In genomic region chr9:123417289-123418051, GRCh38 we compare ENCODE assay signal across 18 cellular contexts.
DNase-seq lines count a peak whose midpoint lies in the region; ATAC-seq, FAIRE-seq and TF ChIP-seq lines count a peak whose summit lies in the region.
"Had no signal": no experiment of that assay in that cellular context is flagged by ENCODE, and none has a peak within 500 bp of the region (broad histone marks: within the 10 kb centered on the region; RNA-seq: fewer than 3 reads in every experiment).

No MANE protein-coding gene starts in this region.

- H3K27ac ChIP-seq in A673 (ENCODE audit: low read depth, low read length, poor library complexity, severe bottlenecking) (no peak overlapping the region), HCT116 (ENCODE audit: low read depth, low read length) (no peak overlapping the region), WERI-Rb-1 (no peak overlapping the region), HepG2 (ENCODE audit: extremely low read length, insufficient read depth, low read length) (no peak overlapping the region)
- H3K27ac ChIP-seq: GM23248, KMS-11, SJCRH30 had no signal

- FAIRE-seq in HepG2 (lab: Jason Lieb, UNC), result no peak

- WGBS in HepG2 (ENCODE audit: low lambda C conversion rate), result 98% methylated on average over 5 of the region's 5 CpGs

- H2AFZ ChIP-seq in HCT116 (ENCODE audit: low read depth, low read length, poor library complexity, severe bottlenecking) (no peak overlapping the region), HepG2 (ENCODE audit: low read length) (no peak overlapping the region)
- H2AFZ ChIP-seq: GM23248 had no signal

- no peaks in the 10 kb centered on the region for H3K9me2 ChIP-seq in HCT116 (ENCODE audit: insufficient read depth)

- no peaks in the 10 kb centered on the region for H3K27me3 ChIP-seq in A673 (replicated peaks; ENCODE audit: insufficient read depth, low read depth, low read length, poor library complexity)
- no peaks in the 10 kb centered on the region for H3K27me3 ChIP-seq in HCT116 (ENCODE audit: insufficient read depth, low read length)
- no peaks in the 10 kb centered on the region for H3K27me3 ChIP-seq in WERI-Rb-1 (ENCODE audit: insufficient read depth, low read depth, severe bottlenecking)
- no peaks in the 10 kb centered on the region for H3K27me3 ChIP-seq in HepG2 (ENCODE audit: control insufficient read depth in 1 of 2, insufficient read depth in 2 of 2, low read length in 2 of 2)
- H3K27me3 ChIP-seq: MG63, SJCRH30 had no signal

- H3K4me1 ChIP-seq in A673 (ENCODE audit: insufficient read depth, low read length, poor library complexity, severe bottlenecking) (no peaks in the 10 kb centered on the region), HCT116 (ENCODE audit: control insufficient read depth in 1 of 2, insufficient read depth in 2 of 2, low read length in 2 of 2) (no peaks in the 10 kb centered on the region), HepG2 (ENCODE audit: insufficient read depth, low read length) (no peaks in the 10 kb centered on the region)
- H3K4me1 ChIP-seq: SJCRH30 had no signal

- H3K9me3 ChIP-seq in A673 (ENCODE audit: low read depth, low read length, poor library complexity, severe bottlenecking) (no peaks in the 10 kb centered on the region), HCT116 (ENCODE audit: control insufficient read depth in 1 of 2, insufficient read depth in 1 of 2, low read depth in 1 of 2, low read length in 2 of 2) (no peaks in the 10 kb centered on the region), WERI-Rb-1 (ENCODE audit: severe bottlenecking) (no peaks in the 10 kb centered on the region), HepG2 (ENCODE audit: low read length) (no peaks in the 10 kb centered on the region)
- H3K9me3 ChIP-seq: MG63, SJCRH30 had no signal

- H3K79me2 ChIP-seq in HCT116 (ENCODE audit: insufficient read depth, low read length), result no peaks in the 10 kb centered on the region
- H3K79me2 ChIP-seq in HepG2 (ENCODE audit: insufficient read depth, low read length), result no peaks in the 10 kb centered on the region

- ATAC-seq in HCT116 (peak; percentile 73; the same call in 1 of the 2 replicates), HepG2 (no peak)

- no TSS peak for BruUV-seq in A673 (replicated peaks; lab: Mats Ljungman, UMichigan)
- BruUV-seq in HCT116 (replicated peaks; lab: Mats Ljungman, UMichigan), result no TSS peak
- no TSS peak for BruUV-seq in HepG2 (replicated peaks; lab: Mats Ljungman, UMichigan)

- TF ChIP-seq CTCF in A673 (conservative IDR thresholded peaks at IDR 0.05; ENCODE audit: low read depth, low read length) (0 out of 2 replicates have a peak, but pooled peaks have one; percentile 21), HCT116 (IDR thresholded peaks at IDR 0.05 in 2 of 3, conservative IDR thresholded peaks at IDR 0.05 in 1 of 3; ENCODE audit: borderline replicate concordance in 1 of 3, insufficient read depth in 1 of 3, low read depth in 2 of 3, low read length in 2 of 3) (no peak; a peak in 1 of 6 replicates), WERI-Rb-1 (IDR thresholded peaks at IDR 0.05; ENCODE audit: low read depth, low read length) (peak; percentile 35), HepG2 (CRISPR knock-in tag; IDR thresholded peaks at IDR 0.05) (peak; percentile 34; the same call in 1 of the 2 replicates)

- intact Hi-C loops in A673 (cut with micrococcal nuclease; ENCODE audit: unreplicated experiment), result no loop called here
- intact Hi-C loops in HCT116 (cut with micrococcal nuclease), result no loop called here
- intact Hi-C loops in HepG2 (cut with micrococcal nuclease; ENCODE audit: unreplicated experiment), result no loop called here

- DNase-seq in A673 (ENCODE audit: low spot score) (no peak), HCT116 (ENCODE audit: low read depth, low spot score) (no peak), WERI-Rb-1 (no peak), HepG2 (ENCODE audit: low spot score) (no peak), NCI-H1417 treated with DMSO at 0.1 percent for 48 hours (lab: John Stamatoyannopoulos, UW) (no peak), activated T-cell treated with anti-CD3 and anti-CD28 coated beads for 4 hours (no peak), islet precursor cell (no peak), D341Med (ENCODE audit: low spot score) (no peak)
- DNase-seq: CD4-positive, alpha-beta T cell; GM23248; MG63; NCI-H1092; NCI-H1694; NCI-H2107; NCI-H2227 treated with DMSO at 0.1 percent for 48 hours; NCI-H524; SJCRH30 had no signal

- no peak overlapping the region for H3K4me2 ChIP-seq in HCT116 (ENCODE audit: low read length)
- no peak overlapping the region for H3K4me2 ChIP-seq in HepG2 (ENCODE audit: low read depth, low read length)
- H3K4me2 ChIP-seq: KMS-11 had no signal

- TF ChIP-seq EP300 in HepG2 (IDR thresholded peaks at IDR 0.05; ENCODE audit: low read depth in 2 of 2, low read length in 2 of 2), result no peak
- TF ChIP-seq EP300 in HepG2 (CRISPR knock-in tag; IDR thresholded peaks at IDR 0.05; ENCODE audit: borderline replicate concordance), result no peak

- TF ChIP-seq POLR2A in HCT116 (IDR thresholded peaks at IDR 0.05; ENCODE audit: borderline replicate concordance, extremely low read depth, insufficient read depth, insufficient read length) (no peak), HepG2 (IDR thresholded peaks at IDR 0.05; ENCODE audit: insufficient read depth in 1 of 2, low read depth in 2 of 2, low read length in 2 of 2) (no peak)

- H3K9ac ChIP-seq in HCT116 (ENCODE audit: low read length) (no peak overlapping the region), HepG2 (ENCODE audit: insufficient read depth, low read depth, low read length) (no peak overlapping the region)
- H3K9ac ChIP-seq: GM23248, KMS-11 had no signal

- in situ Hi-C loops in HepG2 (cut with HindIII; ENCODE audit: extremely low pct_ligation_motif_present, low pct_unique_long_range_greater_than_20kb), result loop anchor here (25.0 kb wide), 1 partner anchor 620 kb away; no protein-coding TSS in a partner anchor

- H3K4me3 ChIP-seq in A673 (ENCODE audit: low read depth, low read length, poor library complexity, severe bottlenecking) (no peak overlapping the region), HCT116 (replicated peaks in 1 of 2; ENCODE audit: low read depth in 1 of 2, low read length in 2 of 2) (no peak overlapping the region), WERI-Rb-1 (ENCODE audit: low read depth, low read length) (no peak overlapping the region), HepG2 (replicated peaks in 1 of 3; ENCODE audit: insufficient read depth in 1 of 3, low read depth in 2 of 3, low read length in 3 of 3) (no peak overlapping the region)
- H3K4me3 ChIP-seq: GM23248, MG63, SJCRH30 had no signal

- RAD21 ChIA-PET in HCT116 (lab: Charles Lee; ENCODE audit: low non-redundant PET in 1 of 2, low total read pairs in 2 of 2, uncharacterized antibody in 2 of 2, unreplicated experiment in 2 of 2), result no interaction called here

- POLR2A ChIA-PET in A673 (lab: Charles Lee; ENCODE audit: low non-redundant PET), result no interaction called here
- POLR2A ChIA-PET in HCT116 (lab: Charles Lee), result no interaction called here
- POLR2A ChIA-PET in HepG2 (lab: Yijun Ruan, JAX), result no interaction called here

- TF ChIP-seq RAD21 in HCT116 (IDR thresholded peaks at IDR 0.05; ENCODE audit: low read depth) (no peak), HepG2 (CRISPR knock-in tag; IDR thresholded peaks at IDR 0.05) (no peak)

- H4K20me1 ChIP-seq in HCT116 (ENCODE audit: insufficient read depth), result no peaks in the 10 kb centered on the region
- no peaks in the 10 kb centered on the region for H4K20me1 ChIP-seq in HepG2 (ENCODE audit: insufficient read depth, low read length)

- H3K36me3 ChIP-seq in A673 (ENCODE audit: insufficient read depth, low read length, poor library complexity, severe bottlenecking) (no peaks in the 10 kb centered on the region), HCT116 (ENCODE audit: control insufficient read depth in 1 of 2, insufficient read depth in 2 of 2, low read length in 2 of 2) (no peaks in the 10 kb centered on the region), WERI-Rb-1 (peaks cover 12% of the 10 kb centered on the region), HepG2 (replicated peaks in 1 of 2; ENCODE audit: control insufficient read depth in 1 of 2, insufficient read depth in 2 of 2, low read length in 2 of 2) (peaks cover 4 to 17% of the 10 kb centered on the region in 2 experiments)
- H3K36me3 ChIP-seq: MG63, SJCRH30 had no signal

- CTCF ChIA-PET in A673 (lab: Charles Lee) (no interaction called here), HCT116 (lab: Charles Lee) (no interaction called here), HepG2 (lab: Yijun Ruan, JAX; ENCODE audit: low intra/inter-chr PET ratio, low total read pairs) (no interaction called here)

TF ChIP-seq in HCT116, 20 proteins besides CTCF, POLR2A, EP300 and RAD21 (continues in another document):
- TF ChIP-seq JUND (IDR thresholded peaks at IDR 0.05) (no peak), TCF7L2 (IDR thresholded peaks at IDR 0.05; ENCODE audit: borderline replicate concordance, extremely low read depth, insufficient read depth, insufficient read length) (no peak), SIN3A (IDR thresholded peaks at IDR 0.05; ENCODE audit: low read depth) (no peak)

TF ChIP-seq in HepG2, 621 proteins besides CTCF, POLR2A, EP300 and RAD21:
- no peak for TF ChIP-seq RARG (CRISPR knock-in tag; IDR thresholded peaks at IDR 0.05; ENCODE audit: low read depth)
- peak; percentile 59; the same call in 1 of the 2 replicates for TF ChIP-seq ZNF768 (CRISPR knock-in tag; IDR thresholded peaks at IDR 0.05)

Comparison
In these comparisons a context has a peak if more than half of its experiments do, and no peak if none do; other contexts are left out.
1. CTCF ChIP-seq: peak in A673 (single experiment), WERI-Rb-1 (single experiment) and HepG2 (single experiment); none in HCT116 (0 of 3).